Comparison of ENCODE assay signal across 10 cellular contexts in genomic region chr14:60514378-60515243, GRCh38. TPM values are rescaled to one million over a fixed set of nuclear protein-coding genes. Genes with fewer than 3 reads are reported as not detected.
A peak's percentile ranks its signal among the peaks of the same experiment; 100 is the strongest.
DNase-seq lines count a peak whose midpoint lies in the region; ATAC-seq and TF ChIP-seq lines count a peak whose summit lies in the region.
"Had no signal": no experiment of that assay in that cellular context is flagged by ENCODE, and none has a peak within 500 bp of the region (broad histone marks: within the 10 kb centered on the region; RNA-seq: fewer than 3 reads in every experiment).

No MANE protein-coding gene starts in this region.

- H3K9me3 Mint-ChIP-seq in CD8-positive, alpha-beta memory T cell, result peaks cover 0 to 5% (median 3%) of the 10 kb centered on the region in 5 donors

- peak overlapping the region in 5 of 7 donors; percentile 29 to 62 (median 49) for H3K4me3 Mint-ChIP-seq in CD8-positive, alpha-beta memory T cell

- H3K27me3 ChIP-seq in CD8-positive, alpha-beta memory T cell (ENCODE audit: insufficient read depth, low read length, poor library complexity, severe bottlenecking), result peaks cover 54% of the 10 kb centered on the region
- peaks cover 70% of the 10 kb centered on the region for H3K27me3 ChIP-seq in colonic mucosa

- H3K27ac Mint-ChIP-seq in CD8-positive, alpha-beta memory T cell, result no peak overlapping the region

- CTCF ChIA-PET in CD8-positive, alpha-beta memory T cell (lab: Charles Lee), result no interaction called here

- no peaks in the 10 kb centered on the region for H3K36me3 ChIP-seq in CD8-positive, alpha-beta memory T cell (ENCODE audit: insufficient read depth, low read length)
- no peaks in the 10 kb centered on the region for H3K36me3 ChIP-seq in colonic mucosa

- H3K36me3 Mint-ChIP-seq in CD8-positive, alpha-beta memory T cell, result no peaks in the 10 kb centered on the region

- no peak overlapping the region for H3K4me3 ChIP-seq in CD8-positive, alpha-beta memory T cell (ENCODE audit: low read length)
- peak overlapping the region; percentile 27 for H3K4me3 ChIP-seq in colonic mucosa

- H3K4me1 ChIP-seq in CD8-positive, alpha-beta memory T cell (ENCODE audit: insufficient read depth, low read length), result no peaks in the 10 kb centered on the region
- H3K4me1 ChIP-seq in colonic mucosa, result no peaks in the 10 kb centered on the region

- H3K27me3 Mint-ChIP-seq in CD8-positive, alpha-beta memory T cell, result peaks cover 59 to 75% of the 10 kb centered on the region in 2 donors

- H3K9me3 ChIP-seq in CD8-positive, alpha-beta memory T cell (ENCODE audit: low read length), result no peaks in the 10 kb centered on the region
- H3K9me3 ChIP-seq in colonic mucosa, result no peaks in the 10 kb centered on the region

- intact Hi-C loops in colonic mucosa (cut with DNase I), result no loop called here

- no peak for ATAC-seq in HG02571 (IDR thresholded peaks at IDR 0.05; ENCODE audit: unreplicated experiment)

- no peak overlapping the region for H3K9ac ChIP-seq in colonic mucosa (ENCODE audit: low read depth in 2 of 2, low read length in 2 of 2)

- no peak overlapping the region for H3K27ac ChIP-seq in CD8-positive, alpha-beta memory T cell (ENCODE audit: low read depth, low read length)
- no peak overlapping the region for H3K27ac ChIP-seq in colonic mucosa

- H3K4me1 Mint-ChIP-seq in CD8-positive, alpha-beta memory T cell, result peaks cover 21 to 40% (median 22%) of the 10 kb centered on the region in 3 donors

- no peak for DNase-seq in CD8-positive, alpha-beta memory T cell
- DNase-seq in H4 (ENCODE audit: low spot score) (peak; percentile 37), NCI-H510A treated with DMSO at 0.1 percent for 48 hours (lab: John Stamatoyannopoulos, UW) (peak; percentile 54), colonic mucosa (no peak), myocyte (ENCODE audit: low read depth) (peak; percentile 47), NCI-H446 (lab: John Stamatoyannopoulos, UW) (no peak), SIG-M5 treated with dmso at 0.1 percent for 504 hours (lab: John Stamatoyannopoulos, UW; ENCODE audit: unreplicated experiment) (no peak)

- no peak for TF ChIP-seq CTCF in colonic mucosa (IDR thresholded peaks at IDR 0.05)

- POLR2A ChIA-PET in CD8-positive, alpha-beta memory T cell (lab: Charles Lee), result no interaction called here

RNA-seq across cellular contexts. Expression of gene SIX6, which starts 5.7 kb away (rescaled TPM):
- total RNA-seq in CD8-positive, alpha-beta memory T cell, result not detected
- polyA plus RNA-seq in CD8-positive, alpha-beta memory T cell, result not detected
- total RNA-seq in H4 (2014; rRNA removed; shearing (Covaris generic)), result not detected in 2 replicates
- total RNA-seq in colonic mucosa (not detected), myocyte (0.08 TPM in 1 of 2 replicates, not detected in the other)
- 0.08 TPM for polyA plus RNA-seq in myocyte (2012)
- total RNA-seq: HT1080, mononuclear cell had no signal

RNA-seq across cellular contexts. Expression of gene C14orf39, which starts 28.7 kb away (rescaled TPM):
- total RNA-seq in CD8-positive, alpha-beta memory T cell, result not detected
- not detected for polyA plus RNA-seq in CD8-positive, alpha-beta memory T cell
- total RNA-seq in H4 (2014; rRNA removed; shearing (Covaris generic)), result not detected in 2 replicates
- not detected for total RNA-seq in colonic mucosa
- total RNA-seq in myocyte, result 2.1 and 2.2 TPM in 2 replicates
- polyA plus RNA-seq in myocyte (2012), result 0.45 TPM
- total RNA-seq: HT1080, mononuclear cell had no signal

Comparison
In these comparisons a context has a peak if more than half of its experiments do, and no peak if none do; other contexts are left out.
1. DNase-seq: peak in H4 (single experiment), NCI-H510A treated with DMSO at 0.1 percent for 48 hours (single experiment) and myocyte (single experiment); none in CD8-positive, alpha-beta memory T cell (0 of 5), colonic mucosa (single experiment), NCI-H446 (0 of 2) and SIG-M5 treated with dmso at 0.1 percent for 504 hours (single experiment).